18 cellular contexts compared by ENCODE assay signal in the genomic region with DNA sequence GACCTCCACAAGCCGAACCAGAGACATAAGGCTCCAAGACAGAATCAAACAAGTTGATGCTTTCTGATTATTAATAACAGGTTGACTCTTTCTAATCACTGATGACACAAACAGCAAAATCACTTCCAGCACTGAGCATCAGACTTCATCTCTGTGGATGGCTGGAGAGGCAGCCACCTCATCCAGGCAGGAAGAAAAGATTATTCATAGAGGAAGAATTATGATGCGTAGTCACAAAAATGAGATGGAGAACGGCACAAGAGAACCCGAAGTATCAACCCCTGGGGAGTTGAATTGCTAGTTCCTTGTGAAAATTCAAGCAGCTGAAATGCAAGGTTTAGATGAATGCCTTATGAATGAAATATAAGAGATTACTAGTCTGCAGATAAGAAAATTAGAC. TPM values are rescaled to one million over a fixed set of nuclear protein-coding genes. Genes with fewer than 3 reads are reported as not detected.
A peak's percentile ranks its signal among the peaks of the same experiment; 100 is the strongest.
DNase-seq lines count a peak whose midpoint lies in the region; TF ChIP-seq lines count a peak whose summit lies in the region.
"Had no signal": no experiment of that assay in that cellular context is flagged by ENCODE, and none has a peak within 500 bp of the region (broad histone marks: within the 10 kb centered on the region; RNA-seq: fewer than 3 reads in every experiment).

No MANE protein-coding gene starts in this region.

- H3K4me3 ChIP-seq in epithelial cell of esophagus (ENCODE audit: low read length) (no peak overlapping the region), osteoblast (ENCODE audit: insufficient read depth, low read length) (no peak overlapping the region), MG63 (no peak overlapping the region)
- H3K4me3 ChIP-seq: esophagus squamous epithelium, mucosa of descending colon, sigmoid colon had no signal

- no peak overlapping the region for H2AFZ ChIP-seq in osteoblast (ENCODE audit: low read length)

- H4K20me1 ChIP-seq in osteoblast (ENCODE audit: insufficient read depth, low read length), result no peaks in the 10 kb centered on the region

- no peak for TF ChIP-seq CTCF in epithelial cell of esophagus (IDR thresholded peaks at IDR 0.05; ENCODE audit: insufficient read depth, low read depth, low read length, missing control alignments)
- no peak for TF ChIP-seq CTCF in osteoblast (IDR thresholded peaks at IDR 0.05; ENCODE audit: extremely low read depth, low read depth, low read length)

- peak overlapping the region; percentile 88 for H3K27ac ChIP-seq in osteoblast (ENCODE audit: low read depth, low read length)
- H3K27ac ChIP-seq: esophagus squamous epithelium, sigmoid colon had no signal

- H3K79me2 ChIP-seq in osteoblast (ENCODE audit: insufficient read depth, low read length), result no peaks in the 10 kb centered on the region

- H3K27me3 ChIP-seq in osteoblast (ENCODE audit: insufficient read depth, low read length) (no peaks in the 10 kb centered on the region), MG63 (no peaks in the 10 kb centered on the region)
- H3K27me3 ChIP-seq: esophagus squamous epithelium, sigmoid colon had no signal

- DNase-seq in EH (ENCODE audit: low read depth) (peak; percentile 81), RKO (ENCODE audit: low spot score) (peak; percentile 24), epithelial cell of esophagus (ENCODE audit: low read depth) (peak; percentile 30), osteoblast (ENCODE audit: insufficient read length, low spot score, missing footprints) (peak; percentile 73), AG08396 (ENCODE audit: low spot score) (no peak), MG63 (no peak), NCI-H1048 (lab: John Stamatoyannopoulos, UW) (no peak)
- no peak for DNase-seq in activated naive CD4-positive, alpha-beta T cell treated with anti-CD3 and anti-CD28 coated beads, Interleukin-2, amount 50 U/mL, for 16 hours
- DNase-seq: activated CD4-positive, alpha-beta T cell treated with anti-CD3 and anti-CD28 coated beads, Interleukin-2, amount 10 ng/mL, durations not matched to agents 24 days and 14 days; activated naive CD4-positive, alpha-beta T cell treated with Interleukin-2 at 50 U/mL for 16 hours; activated T-cell treated with anti-CD3 and anti-CD28 coated beads for 4 hours; esophagus squamous epithelium; GF-D8; mucosa of descending colon; NCI-H2081 treated with DMSO at 0.1 percent for 48 hours; NCI-H69; occipital lobe; sigmoid colon had no signal

- H3K9me3 ChIP-seq in osteoblast (ENCODE audit: low read depth, low read length) (no peaks in the 10 kb centered on the region), MG63 (no peaks in the 10 kb centered on the region)
- H3K9me3 ChIP-seq: esophagus squamous epithelium, mucosa of descending colon, sigmoid colon had no signal

- no peaks in the 10 kb centered on the region for H3K36me3 ChIP-seq in osteoblast (ENCODE audit: insufficient read depth, low read length)
- no peaks in the 10 kb centered on the region for H3K36me3 ChIP-seq in MG63
- H3K36me3 ChIP-seq: esophagus squamous epithelium, sigmoid colon had no signal

- H3K4me2 ChIP-seq in osteoblast (ENCODE audit: insufficient read depth, low read length), result peak overlapping the region; percentile 14

- H3K4me1 ChIP-seq in osteoblast (ENCODE audit: insufficient read depth, low read length), result peaks cover 48% of the 10 kb centered on the region
- H3K4me1 ChIP-seq: esophagus squamous epithelium, sigmoid colon had no signal

RNA-seq across cellular contexts. Expression of a gene that starts 49.9 kb away (rescaled TPM):
- 213 and 294 TPM in 2 replicates for total RNA-seq in osteoblast
- 2.6 and 3.4 TPM in 2 replicates for total RNA-seq in MG63 (2014; rRNA removed; shearing (Covaris generic); ENCODE audit: low replicate concordance)

Comparison
In these comparisons a context has a peak if more than half of its experiments do, and no peak if none do; other contexts are left out.
1. DNase-seq: peak in EH (single experiment), RKO (single experiment), epithelial cell of esophagus (single experiment) and osteoblast (single experiment); none in AG08396 (single experiment), activated naive CD4-positive, alpha-beta T cell treated with anti-CD3 and anti-CD28 coated beads, Interleukin-2, amount 50 U/mL, for 16 hours (single experiment), MG63 (single experiment) and NCI-H1048 (single experiment).
2. RNA of a gene that starts 49.9 kb away (total RNA-seq): 213 to 294 TPM in osteoblast; 2.6 to 3.4 TPM in MG63; every median in the first group is over 10 times any median in the second.